Comparison of ENCODE assay signal across 27 cellular contexts in the genomic region with DNA sequence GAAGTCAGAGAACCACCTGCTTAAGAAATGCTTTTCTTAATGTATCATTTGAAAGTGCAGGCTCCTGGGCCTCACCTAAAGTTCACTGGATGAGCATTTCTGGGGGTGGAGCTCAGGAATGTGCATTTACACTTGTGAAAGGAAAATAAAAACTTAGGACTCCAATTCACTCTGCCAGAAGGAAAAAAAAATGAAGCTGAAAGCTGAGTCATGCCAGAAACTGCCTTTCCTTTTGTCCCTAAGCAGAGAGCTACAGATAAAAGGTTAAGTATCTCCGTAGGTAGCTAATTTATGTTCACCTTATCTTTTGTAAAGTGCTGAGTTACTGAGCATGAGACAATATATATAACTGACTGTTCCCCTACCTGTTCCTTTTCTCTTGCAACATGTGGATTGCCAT.
DNase-seq lines count a peak whose midpoint lies in the region; ATAC-seq, FAIRE-seq and TF ChIP-seq lines count a peak whose summit lies in the region.
"Had no signal": no experiment of that assay in that cellular context is flagged by ENCODE, and none has a peak within 500 bp of the region (broad histone marks: within the 10 kb centered on the region; RNA-seq: fewer than 3 reads in every experiment).

No MANE protein-coding gene starts in this region.

- H2BK5ac ChIP-seq in mesendoderm (ENCODE audit: low read length) = no peak overlapping the region

- no peaks in the 10 kb centered on the region for H3K27me3 Mint-ChIP-seq in Caco-2 (ENCODE audit: insufficient read depth, unreplicated experiment)
- H3K27me3 Mint-ChIP-seq: activated naive CD4-positive, alpha-beta T cell treated with anti-CD3 and anti-CD28 coated beads, Interleukin-2, amount 10 ng/mL, durations not matched to agents 7 days and 5 days had no signal

- no peak overlapping the region for H3K4ac ChIP-seq in mesendoderm (ENCODE audit: low read depth, low read length)

- no peaks in the 10 kb centered on the region for H3K79me1 ChIP-seq in mesendoderm (ENCODE audit: low read length)

- POLR2A ChIA-PET in Caco-2 (lab: Charles Lee) = no interaction called here

- intact Hi-C loops in Caco-2 (cut with micrococcal nuclease; ENCODE audit: unreplicated experiment) = no loop called here
- intact Hi-C loops in left cardiac atrium (cut with DNase I) = no loop called here
- intact Hi-C loops in esophagus squamous epithelium (cut with DNase I) = no loop called here

- H4K8ac ChIP-seq in mesendoderm (ENCODE audit: low read depth, low read length) = no peak overlapping the region

- H3K79me2 ChIP-seq in mesendoderm (ENCODE audit: control insufficient read depth, insufficient read depth, low read length) = no peaks in the 10 kb centered on the region

- no TSS peak for BruUV-seq in Caco-2 (replicated peaks; lab: Mats Ljungman, UMichigan)

- H3K36me3 ChIP-seq in Caco-2 (ENCODE audit: control insufficient read depth, insufficient read depth, low read length) (no peaks in the 10 kb centered on the region), bronchial epithelial cell (ENCODE audit: control insufficient read depth, insufficient read depth, low read length) (no peaks in the 10 kb centered on the region), mesendoderm (ENCODE audit: control insufficient read depth, insufficient read depth, low read length) (no peaks in the 10 kb centered on the region), esophagus squamous epithelium (no peaks in the 10 kb centered on the region)
- H3K36me3 ChIP-seq: adrenal gland, gastroesophageal sphincter, suprapubic skin had no signal

- H3K9ac ChIP-seq in mesendoderm (ENCODE audit: low read length) = no peak overlapping the region
- H3K9ac ChIP-seq: KMS-11 had no signal

- H3K23ac ChIP-seq in mesendoderm (ENCODE audit: low read length) = no peak overlapping the region

- H4K5ac ChIP-seq in mesendoderm (ENCODE audit: low read length) = no peak overlapping the region

- CTCF ChIA-PET in Caco-2 (lab: Charles Lee) = no interaction called here

- H3K27me3 ChIP-seq in Caco-2 (replicated peaks; ENCODE audit: control insufficient read depth, insufficient read depth, low read length) = no peaks in the 10 kb centered on the region
- H3K27me3 ChIP-seq in bronchial epithelial cell (ENCODE audit: control insufficient read depth, insufficient read depth, low read length) = no peaks in the 10 kb centered on the region
- H3K27me3 ChIP-seq in mesendoderm (ENCODE audit: insufficient read depth, low read length, poor library complexity) = no peaks in the 10 kb centered on the region
- H3K27me3 ChIP-seq in esophagus squamous epithelium = no peaks in the 10 kb centered on the region
- H3K27me3 ChIP-seq: adrenal gland, body of pancreas, suprapubic skin had no signal

- H3K18ac ChIP-seq in mesendoderm (ENCODE audit: low read length) = peak overlapping the region; percentile 69

- H3K9me3 ChIP-seq in Caco-2 = no peaks in the 10 kb centered on the region
- H3K9me3 ChIP-seq in esophagus squamous epithelium = no peaks in the 10 kb centered on the region
- H3K9me3 ChIP-seq: adrenal gland, body of pancreas, gastroesophageal sphincter, suprapubic skin had no signal

- no peak overlapping the region for H2AK5ac ChIP-seq in mesendoderm (ENCODE audit: low read length)

- H3K4me1 Mint-ChIP-seq in Caco-2 (ENCODE audit: low read depth, unreplicated experiment) = peaks cover 30% of the 10 kb centered on the region
- H3K4me1 Mint-ChIP-seq: T-helper 17 cell had no signal

- no peaks in the 10 kb centered on the region for H3K36me3 Mint-ChIP-seq in Caco-2 (ENCODE audit: insufficient read depth, unreplicated experiment)
- H3K36me3 Mint-ChIP-seq: activated naive CD4-positive, alpha-beta T cell treated with anti-CD3 and anti-CD28 coated beads, Interleukin-2, amount 10 ng/mL, durations not matched to agents 7 days and 5 days; memory B cell had no signal

- H3K4me1 ChIP-seq in Caco-2 (peaks cover 33% of the 10 kb centered on the region), mesendoderm (ENCODE audit: control insufficient read depth, low read depth, low read length) (peaks cover 8% of the 10 kb centered on the region), esophagus squamous epithelium (no peaks in the 10 kb centered on the region)
- H3K4me1 ChIP-seq: adrenal gland, body of pancreas, gastroesophageal sphincter, suprapubic skin had no signal

- no peak overlapping the region for H2BK15ac ChIP-seq in mesendoderm (replicated peaks; ENCODE audit: low read depth)

- no peak for ATAC-seq in left cardiac atrium
- no peak for ATAC-seq in HG03135 (IDR thresholded peaks at IDR 0.05; ENCODE audit: unreplicated experiment)
- ATAC-seq: body of pancreas, gastroesophageal sphincter, SK-N-SH treated with all-trans-retinoic acid at 6 μM for 48 hours, T-helper 17 cell had no signal

- H3K4me3 Mint-ChIP-seq in Caco-2 (ENCODE audit: unreplicated experiment) = peak overlapping the region; percentile 29
- H3K4me3 Mint-ChIP-seq: activated CD4-positive, alpha-beta memory T cell treated with anti-CD3 and anti-CD28 coated beads, Interleukin-2, amount 10 ng/mL, durations not matched to agents 7 days and 5 days; activated naive CD4-positive, alpha-beta T cell treated with anti-CD3 and anti-CD28 coated beads, Interleukin-2, amount 10 ng/mL, durations not matched to agents 7 days and 5 days; memory B cell; nephron progenitor cell; T-helper 17 cell had no signal

- no peak for TF ChIP-seq CTCF in Caco-2 (IDR thresholded peaks at IDR 0.05; ENCODE audit: insufficient read depth in 1 of 2, low read depth in 1 of 2, low read length in 1 of 2, severe bottlenecking in 1 of 2, unreplicated experiment in 1 of 2)
- TF ChIP-seq CTCF in bronchial epithelial cell (IDR thresholded peaks at IDR 0.05; ENCODE audit: insufficient read depth, low read length, severe bottlenecking) = no peak
- no peak for TF ChIP-seq CTCF in esophagus squamous epithelium (IDR thresholded peaks at IDR 0.05)

- DNase-seq in Caco-2 (no peak), LoVo (ENCODE audit: low spot score) (peak; percentile 46), bronchial epithelial cell (ENCODE audit: low read depth) (peak; percentile 66), mesendoderm (peak; percentile 51), NCI-H2029 treated with DMSO at 0.1 percent for 48 hours (lab: John Stamatoyannopoulos, UW) (no peak), left cardiac atrium (no peak), esophagus squamous epithelium (lab: John Stamatoyannopoulos, UW) (no peak)
- DNase-seq: activated CD4-positive, alpha-beta memory T cell treated with anti-CD3 and anti-CD28 coated beads, Interleukin-2, amount 10 ng/mL, durations not matched to agents 7 days and 5 days; activated CD4-positive, alpha-beta T cell treated with anti-CD3 and anti-CD28 coated beads for 1 hour; activated CD8-positive, alpha-beta memory T cell treated with anti-CD3 and anti-CD28 coated beads, Interleukin-2, amount 50 U/mL, for 4 hours; activated naive CD4-positive, alpha-beta T cell treated with anti-CD3 and anti-CD28 coated beads, Interleukin-2, amount 10 ng/mL, durations not matched to agents 7 days and 5 days; adrenal gland; body of pancreas; cerebellar nuclear complex; dorsolateral prefrontal cortex; hippocampal formation; NCI-H1417 treated with DMSO at 0.1 percent for 48 hours; nephron progenitor cell; T-helper 17 cell had no signal

- no CpG with 5 or more reads among the region's 1 CpG for WGBS in mesendoderm (ENCODE audit: extremely low coverage, insufficient coverage, low lambda C conversion rate)
- WGBS in esophagus squamous epithelium, 2 donors = 14 to 45% methylated on average over 1 of the region's 1 CpG

- peak overlapping the region; percentile 49 for H3K27ac ChIP-seq in mesendoderm (ENCODE audit: low read depth, low read length)
- no peak overlapping the region for H3K27ac ChIP-seq in esophagus squamous epithelium
- H3K27ac ChIP-seq: adrenal gland, body of pancreas, dorsolateral prefrontal cortex, gastroesophageal sphincter, KMS-11, suprapubic skin had no signal

- H3K4me2 ChIP-seq in mesendoderm (ENCODE audit: low read length) = no peak overlapping the region
- H3K4me2 ChIP-seq: KMS-11 had no signal

- no peak for FAIRE-seq in bronchial epithelial cell (lab: Jason Lieb, UNC)
- FAIRE-seq: A204.1, TTC549 had no signal

- peak overlapping the region; percentile 39 for H2BK120ac ChIP-seq in mesendoderm (ENCODE audit: low read depth, low read length)

- H3K4me3 ChIP-seq in Caco-2 (ENCODE audit: low read depth, low read length) (no peak overlapping the region), bronchial epithelial cell (ENCODE audit: low read depth, low read length) (no peak overlapping the region), mesendoderm (ENCODE audit: low read length) (no peak overlapping the region), esophagus squamous epithelium (no peak overlapping the region)
- H3K4me3 ChIP-seq: adrenal gland, body of pancreas, dorsolateral prefrontal cortex, gastroesophageal sphincter, suprapubic skin had no signal

- TF ChIP-seq POLR2A in esophagus squamous epithelium (IDR thresholded peaks at IDR 0.05) = no peak

- H3K56ac ChIP-seq in mesendoderm (ENCODE audit: low read length) = peak overlapping the region; percentile 50

- peak overlapping the region; percentile 71 for H3K27ac Mint-ChIP-seq in Caco-2 (ENCODE audit: unreplicated experiment)
- H3K27ac Mint-ChIP-seq: activated CD4-positive, alpha-beta memory T cell treated with anti-CD3 and anti-CD28 coated beads, Interleukin-2, amount 10 ng/mL, durations not matched to agents 7 days and 5 days; activated naive CD4-positive, alpha-beta T cell treated with anti-CD3 and anti-CD28 coated beads, Interleukin-2, amount 10 ng/mL, durations not matched to agents 7 days and 5 days; memory B cell; nephron progenitor cell; T-helper 17 cell had no signal

- H3K9me3 Mint-ChIP-seq in Caco-2 (ENCODE audit: unreplicated experiment) = peaks cover 10% of the 10 kb centered on the region
- H3K9me3 Mint-ChIP-seq: activated CD4-positive, alpha-beta memory T cell treated with anti-CD3 and anti-CD28 coated beads, Interleukin-2, amount 10 ng/mL, durations not matched to agents 7 days and 5 days; activated naive CD4-positive, alpha-beta T cell treated with anti-CD3 and anti-CD28 coated beads, Interleukin-2, amount 10 ng/mL, durations not matched to agents 7 days and 5 days; memory B cell; nephron progenitor cell had no signal

Comparison
In these comparisons a context has a peak if more than half of its experiments do, and no peak if none do; other contexts are left out.
1. DNase-seq: peak in LoVo (single experiment), bronchial epithelial cell (single experiment) and mesendoderm (single experiment); none in Caco-2 (0 of 2), NCI-H2029 treated with DMSO at 0.1 percent for 48 hours (single experiment), left cardiac atrium (single experiment) and esophagus squamous epithelium (single experiment).